9 cellular contexts compared by ENCODE assay signal in the genomic region with DNA sequence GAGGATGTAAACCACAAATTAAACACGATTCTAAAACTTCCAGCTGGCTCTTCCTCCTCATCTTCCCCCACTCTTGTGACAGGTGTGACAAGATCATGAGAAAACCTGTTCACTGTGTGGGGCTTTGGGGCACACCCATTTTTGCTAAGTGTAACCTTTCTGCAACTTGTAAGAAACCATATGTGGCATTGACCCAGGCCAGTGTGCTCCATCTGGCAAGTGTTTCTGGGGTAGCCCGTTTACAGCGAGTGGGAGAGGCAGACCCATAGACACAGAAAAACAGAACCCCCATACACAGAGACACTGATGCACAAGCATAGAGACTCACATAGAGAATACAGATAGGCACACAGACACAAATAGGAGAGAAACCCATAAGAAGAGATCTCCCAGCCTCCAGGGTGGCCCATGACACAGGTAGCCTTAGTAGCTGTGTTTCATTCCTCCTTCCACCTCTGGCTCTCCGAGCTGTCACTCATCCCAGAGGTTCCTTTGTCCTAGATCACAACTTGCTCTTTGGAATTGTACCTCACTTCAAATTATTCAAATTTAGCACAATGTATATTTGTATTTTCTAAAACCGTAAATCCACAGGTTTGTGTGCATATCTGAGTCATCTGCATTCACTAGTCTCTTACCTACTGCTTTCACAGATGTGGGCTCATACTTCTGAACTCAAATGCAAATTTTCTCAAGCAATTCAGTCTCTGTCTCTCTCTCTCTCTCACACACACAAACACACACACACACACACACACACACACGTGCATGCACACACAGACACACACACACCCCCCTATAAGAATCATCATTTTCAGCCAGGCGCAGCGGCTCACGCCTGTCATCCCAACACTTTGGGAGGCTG.
DNase-seq lines count a peak whose midpoint lies in the region; ATAC-seq and TF ChIP-seq lines count a peak whose summit lies in the region.
"Had no signal": no experiment of that assay in that cellular context is flagged by ENCODE, and none has a peak within 500 bp of the region (broad histone marks: within the 10 kb centered on the region; RNA-seq: fewer than 3 reads in every experiment).

No MANE protein-coding gene starts in this region.

- DNase-seq in activated CD4-positive, CD25-positive, alpha-beta regulatory T cell (lab: John Stamatoyannopoulos, UW), result no peak
- DNase-seq in activated naive CD4-positive, alpha-beta T cell treated with anti-CD3 and anti-CD28 coated beads, Interleukin-2, amount 50 U/mL, for 16 hours, result peak; percentile 28
- no peak for DNase-seq in stimulated activated effector memory CD8-positive, alpha-beta T cell treated with anti-CD3 and anti-CD28 coated beads, Interleukin-12 subunit alpha, Interleukin-12 subunit beta, amount 100 ng/mL, for 72 hours (ENCODE audit: low spot score in 2 of 2)
- DNase-seq in amniotic stem cell (lab: John Stamatoyannopoulos, UW), result no peak
- DNase-seq in anterior cingulate cortex (lab: John Stamatoyannopoulos, UW), result no peak
- DNase-seq in tibial artery, result no peak

- peak overlapping the region; percentile 64 for H3K4me3 Mint-ChIP-seq in stimulated activated effector memory CD8-positive, alpha-beta T cell treated with anti-CD3 and anti-CD28 coated beads, Interleukin-12 subunit alpha, Interleukin-12 subunit beta, amount 100 ng/mL, for 72 hours

- peak; percentile 53 to 55 for ATAC-seq in activated CD4-positive, CD25-positive, alpha-beta regulatory T cell treated with anti-CD3 and anti-CD28 coated beads, Interleukin-2, amount 50 U/mL, for 24 hours
- ATAC-seq in HG03354 (IDR thresholded peaks at IDR 0.05; ENCODE audit: poor library complexity, severe bottlenecking, unreplicated experiment), result peak; percentile 61
- ATAC-seq in stimulated activated effector memory CD8-positive, alpha-beta T cell treated with anti-CD3 and anti-CD28 coated beads, Interleukin-12 subunit alpha, Interleukin-12 subunit beta, amount 100 ng/mL, for 72 hours, result peak; percentile 64

- intact Hi-C loops in tibial artery (cut with DNase I; ENCODE audit: low total_unique reads), result no loop called here

- H3K27me3 ChIP-seq in tibial artery, result no peaks in the 10 kb centered on the region

- no peaks in the 10 kb centered on the region for H3K36me3 ChIP-seq in tibial artery

- H3K9me3 ChIP-seq in tibial artery, result no peaks in the 10 kb centered on the region

- no peak overlapping the region for H3K27ac ChIP-seq in tibial artery

- peaks cover 32% of the 10 kb centered on the region for H3K36me3 Mint-ChIP-seq in stimulated activated effector memory CD8-positive, alpha-beta T cell treated with anti-CD3 and anti-CD28 coated beads, Interleukin-12 subunit alpha, Interleukin-12 subunit beta, amount 100 ng/mL, for 72 hours

- TF ChIP-seq CTCF in tibial artery (IDR thresholded peaks at IDR 0.05), result no peak

- H3K4me3 ChIP-seq in tibial artery, result no peak overlapping the region
- H3K4me3 ChIP-seq: skin epidermis had no signal

- peak overlapping the region; percentile 92 for H3K27ac Mint-ChIP-seq in stimulated activated effector memory CD8-positive, alpha-beta T cell treated with anti-CD3 and anti-CD28 coated beads, Interleukin-12 subunit alpha, Interleukin-12 subunit beta, amount 100 ng/mL, for 72 hours

- no peaks in the 10 kb centered on the region for H3K4me1 ChIP-seq in tibial artery

- H3K4me1 Mint-ChIP-seq in stimulated activated effector memory CD8-positive, alpha-beta T cell treated with anti-CD3 and anti-CD28 coated beads, Interleukin-12 subunit alpha, Interleukin-12 subunit beta, amount 100 ng/mL, for 72 hours, result peaks cover 69% of the 10 kb centered on the region

- no peaks in the 10 kb centered on the region for H3K9me3 Mint-ChIP-seq in stimulated activated effector memory CD8-positive, alpha-beta T cell treated with anti-CD3 and anti-CD28 coated beads, Interleukin-12 subunit alpha, Interleukin-12 subunit beta, amount 100 ng/mL, for 72 hours
